31 cellular contexts compared by ENCODE assay signal in genomic region chr20:53647286-53647821, GRCh38.
"Had no signal": no experiment of that assay in that cellular context is flagged by ENCODE, and none has a peak within 500 bp of the region (broad histone marks: within the 10 kb centered on the region; RNA-seq: fewer than 3 reads in every experiment).

No MANE protein-coding gene starts in this region.

- H3K27ac Mint-ChIP-seq: activated naive CD4-positive, alpha-beta T cell treated with anti-CD3 and anti-CD28 coated beads, Interleukin-2, amount 10 ng/mL, durations not matched to agents 7 days and 5 days; activated naive CD8-positive, alpha-beta T cell treated with anti-CD3 and anti-CD28 coated beads, Interleukin-2, amount 10 ng/mL, durations not matched to agents 7 days and 5 days; brain; nephron progenitor cell; stimulated activated effector memory CD8-positive, alpha-beta T cell treated with anti-CD3 and anti-CD28 coated beads, Interleukin-12 subunit alpha, Interleukin-12 subunit beta, amount 100 ng/mL, for 72 hours had no signal

- H3K4me1 ChIP-seq: ascending aorta had no signal

- H3K4me3 Mint-ChIP-seq: activated naive CD4-positive, alpha-beta T cell treated with anti-CD3 and anti-CD28 coated beads, Interleukin-2, amount 10 ng/mL, durations not matched to agents 7 days and 5 days; activated naive CD8-positive, alpha-beta T cell treated with anti-CD3 and anti-CD28 coated beads, Interleukin-2, amount 10 ng/mL, durations not matched to agents 7 days and 5 days; brain; nephron progenitor cell; stimulated activated effector memory CD8-positive, alpha-beta T cell treated with anti-CD3 and anti-CD28 coated beads, Interleukin-12 subunit alpha, Interleukin-12 subunit beta, amount 100 ng/mL, for 72 hours; stimulated activated naive CD8-positive, alpha-beta T cell treated with anti-CD3 and anti-CD28 coated beads, Interleukin-15, Interleukin-2, amounts not matched to agents 100 ng/mL and 50 ng/mL, for 24 hours had no signal

- H3K36me3 ChIP-seq: ascending aorta, cardiac muscle cell, colonic mucosa, gastrocnemius medialis, neutrophil, sigmoid colon, thoracic aorta, upper lobe of left lung, WERI-Rb-1 had no signal

- ATAC-seq: activated CD4-positive, CD25-positive, alpha-beta regulatory T cell treated with anti-CD3 and anti-CD28 coated beads, Interleukin-2, amount 50 U/mL, for 24 hours; gastrocnemius medialis; left ventricle myocardium superior; stimulated activated effector memory CD8-positive, alpha-beta T cell treated with anti-CD3 and anti-CD28 coated beads, Interleukin-12 subunit alpha, Interleukin-12 subunit beta, amount 100 ng/mL, for 72 hours had no signal

- H3K27me3 Mint-ChIP-seq: activated naive CD4-positive, alpha-beta T cell treated with anti-CD3 and anti-CD28 coated beads, Interleukin-2, amount 10 ng/mL, durations not matched to agents 7 days and 5 days; activated naive CD8-positive, alpha-beta T cell treated with anti-CD3 and anti-CD28 coated beads, Interleukin-2, amount 10 ng/mL, durations not matched to agents 7 days and 5 days; brain; progenitor cell of endocrine pancreas; stimulated activated naive CD8-positive, alpha-beta T cell treated with anti-CD3 and anti-CD28 coated beads, Interleukin-15, Interleukin-2, amounts not matched to agents 100 ng/mL and 50 ng/mL, for 24 hours had no signal

- H3K9me3 ChIP-seq: ascending aorta, colonic mucosa, gastrocnemius medialis, neutrophil, sigmoid colon, thoracic aorta, upper lobe of left lung had no signal

- H3K9me3 Mint-ChIP-seq: activated naive CD4-positive, alpha-beta T cell treated with anti-CD3 and anti-CD28 coated beads, Interleukin-2, amount 10 ng/mL, durations not matched to agents 7 days and 5 days; activated naive CD8-positive, alpha-beta T cell treated with anti-CD3 and anti-CD28 coated beads, Interleukin-2, amount 10 ng/mL, durations not matched to agents 7 days and 5 days; brain; nephron progenitor cell; stimulated activated effector memory CD8-positive, alpha-beta T cell treated with anti-CD3 and anti-CD28 coated beads, Interleukin-12 subunit alpha, Interleukin-12 subunit beta, amount 100 ng/mL, for 72 hours; stimulated activated naive CD8-positive, alpha-beta T cell treated with anti-CD3 and anti-CD28 coated beads, Interleukin-15, Interleukin-2, amounts not matched to agents 100 ng/mL and 50 ng/mL, for 24 hours had no signal

- H3K36me3 Mint-ChIP-seq: activated naive CD4-positive, alpha-beta T cell treated with anti-CD3 and anti-CD28 coated beads, Interleukin-2, amount 10 ng/mL, durations not matched to agents 7 days and 5 days; brain had no signal

- H3K4me3 ChIP-seq: ascending aorta, cardiac muscle cell, colonic mucosa, dorsolateral prefrontal cortex, gastrocnemius medialis, sigmoid colon, thoracic aorta, upper lobe of left lung had no signal

- DNase-seq: activated CD4-positive, alpha-beta T cell treated with anti-CD3 and anti-CD28 coated beads for 48 hours; activated CD4-positive, alpha-beta T cell treated with anti-CD3 and anti-CD28 coated beads, Interleukin-2, amount 50 U/mL, for 48 hours; activated CD8-positive, alpha-beta memory T cell treated with anti-CD3 and anti-CD28 coated beads for 24 hours; activated gamma-delta T cell; activated naive CD4-positive, alpha-beta T cell treated with anti-CD3 and anti-CD28 coated beads, Interleukin-2, amount 10 ng/mL, durations not matched to agents 7 days and 5 days; activated naive CD8-positive, alpha-beta T cell treated with anti-CD3 and anti-CD28 coated beads, Interleukin-2, amount 10 ng/mL, durations not matched to agents 7 days and 5 days; cerebellar nuclear complex; colonic mucosa; dorsolateral prefrontal cortex; effector memory CD4-positive, alpha-beta T cell; erythroblast; gastrocnemius medialis; glutamatergic neuron; islet precursor cell; left ventricle myocardium superior; nephron progenitor cell; sigmoid colon; small intestine; stimulated activated CD4-positive, alpha-beta T cell treated with anti-CD3 and anti-CD28 coated beads, Interleukin-4, amount 100 ng/mL, for 24 hours; T-helper 9 cell; upper lobe of left lung; WERI-Rb-1 had no signal

- H3K27me3 ChIP-seq: ascending aorta, cardiac muscle cell, colonic mucosa, dorsolateral prefrontal cortex, gastrocnemius medialis, neutrophil, sigmoid colon, upper lobe of left lung had no signal

- H3K27ac ChIP-seq: ascending aorta, cardiac muscle cell, colonic mucosa, dorsolateral prefrontal cortex, gastrocnemius medialis, neutrophil, sigmoid colon, thoracic aorta, upper lobe of left lung, WERI-Rb-1 had no signal
